In the genomic region with DNA sequence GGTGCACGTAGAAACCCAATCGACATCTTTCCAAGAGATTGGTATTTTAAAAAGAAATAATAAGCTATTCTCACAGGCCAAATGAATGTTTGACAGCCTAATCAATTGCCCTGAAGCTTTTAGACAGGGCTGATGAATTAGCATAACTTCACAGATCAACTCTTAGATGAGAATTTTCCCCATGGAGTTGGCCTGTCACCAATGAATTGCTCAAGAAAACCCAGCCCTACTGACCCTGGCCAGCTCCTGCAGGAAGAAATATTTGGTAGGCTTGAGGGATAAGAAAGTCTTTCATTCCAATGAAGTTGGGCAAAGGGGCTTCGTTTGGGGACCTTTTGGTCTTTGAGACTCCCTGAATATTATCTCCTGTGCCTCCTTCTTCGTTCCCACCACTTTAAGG, we compare ENCODE assay signal across 1 cellular context.
TF ChIP-seq lines count a peak whose summit lies in the region.

No MANE protein-coding gene starts in this region.

TF ChIP-seq in HepG2, 621 proteins besides CTCF, POLR2A, EP300 and RAD21 (continued from another document):
- TF ChIP-seq, protein P1, sequence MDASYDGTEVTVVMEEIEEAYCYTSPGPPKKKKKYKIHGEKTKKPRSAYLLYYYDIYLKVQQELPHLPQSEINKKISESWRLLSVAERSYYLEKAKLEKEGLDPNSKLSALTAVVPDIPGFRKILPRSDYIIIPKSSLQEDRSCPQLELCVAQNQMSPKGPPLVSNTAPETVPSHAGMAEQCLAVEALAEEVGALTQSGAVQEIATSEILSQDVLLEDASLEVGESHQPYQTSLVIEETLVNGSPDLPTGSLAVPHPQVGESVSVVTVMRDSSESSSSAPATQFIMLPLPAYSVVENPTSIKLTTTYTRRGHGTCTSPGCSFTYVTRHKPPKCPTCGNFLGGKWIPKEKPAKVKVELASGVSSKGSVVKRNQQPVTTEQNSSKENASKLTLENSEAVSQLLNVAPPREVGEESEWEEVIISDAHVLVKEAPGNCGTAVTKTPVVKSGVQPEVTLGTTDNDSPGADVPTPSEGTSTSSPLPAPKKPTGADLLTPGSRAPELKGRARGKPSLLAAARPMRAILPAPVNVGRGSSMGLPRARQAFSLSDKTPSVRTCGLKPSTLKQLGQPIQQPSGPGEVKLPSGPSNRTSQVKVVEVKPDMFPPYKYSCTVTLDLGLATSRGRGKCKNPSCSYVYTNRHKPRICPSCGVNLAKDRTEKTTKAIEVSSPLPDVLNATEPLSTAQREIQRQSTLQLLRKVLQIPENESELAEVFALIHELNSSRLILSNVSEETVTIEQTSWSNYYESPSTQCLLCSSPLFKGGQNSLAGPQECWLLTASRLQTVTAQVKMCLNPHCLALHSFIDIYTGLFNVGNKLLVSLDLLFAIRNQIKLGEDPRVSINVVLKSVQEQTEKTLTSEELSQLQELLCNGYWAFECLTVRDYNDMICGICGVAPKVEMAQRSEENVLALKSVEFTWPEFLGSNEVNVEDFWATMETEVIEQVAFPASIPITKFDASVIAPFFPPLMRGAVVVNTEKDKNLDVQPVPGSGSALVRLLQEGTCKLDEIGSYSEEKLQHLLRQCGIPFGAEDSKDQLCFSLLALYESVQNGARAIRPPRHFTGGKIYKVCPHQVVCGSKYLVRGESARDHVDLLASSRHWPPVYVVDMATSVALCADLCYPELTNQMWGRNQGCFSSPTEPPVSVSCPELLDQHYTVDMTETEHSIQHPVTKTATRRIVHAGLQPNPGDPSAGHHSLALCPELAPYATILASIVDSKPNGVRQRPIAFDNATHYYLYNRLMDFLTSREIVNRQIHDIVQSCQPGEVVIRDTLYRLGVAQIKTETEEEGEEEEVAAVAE (CRISPR knock-in tag; IDR thresholded peaks at IDR 0.05; ENCODE audit: borderline replicate concordance), result no peak
- peak; percentile 82 for TF ChIP-seq PRPF4 (IDR thresholded peaks at IDR 0.05; ENCODE audit: low read depth, low read length, poor library complexity, severe bottlenecking)
